16 cellular contexts compared by ENCODE assay signal in genomic region chr5:604391-604831, GRCh38. TPM values are rescaled to one million over a fixed set of nuclear protein-coding genes. Genes with fewer than 3 reads are reported as not detected.
DNase-seq lines count a peak whose midpoint lies in the region; ATAC-seq and TF ChIP-seq lines count a peak whose summit lies in the region.
"Had no signal": no experiment of that assay in that cellular context is flagged by ENCODE, and none has a peak within 500 bp of the region (broad histone marks: within the 10 kb centered on the region; RNA-seq: fewer than 3 reads in every experiment).

No MANE protein-coding gene starts in this region.

- peak; percentile 3 for DNase-seq in left ventricle myocardium superior
- no peak for DNase-seq in Right ventricle myocardium superior
- peak in 2 of 3 donors; percentile 29 to 50 for DNase-seq in right lobe of liver
- DNase-seq in sciatic nerve (ENCODE audit: low spot score) = peak; percentile 40
- DNase-seq in stomach = no peak
- DNase-seq in hepatic stellate cell (ENCODE audit: low spot score) = no peak
- DNase-seq in epidermal melanocyte (ENCODE audit: insufficient read length, low spot score) = no peak
- DNase-seq: Kasumi-1, NCI-H1048, NCI-H1417 treated with DMSO at 0.1 percent for 48 hours, NCI-H187, NCI-H446, NCI-H526 treated with DMSO at 0.1 percent for 48 hours, SHP77 treated with DMSO at 0.1 percent for 48 hours, SK-N-SH had no signal

- intact Hi-C loops in left ventricle myocardium superior (cut with micrococcal nuclease) (no loop called here), Right ventricle myocardium superior (cut with DNase I) (no loop called here), right lobe of liver (cut with DNase I) (no loop called here), sciatic nerve (cut with DNase I) (no loop called here), stomach (cut with DNase I; ENCODE audit: low total_unique reads) (no loop called here)

- no peak overlapping the region for H3K27ac ChIP-seq in right lobe of liver
- H3K27ac ChIP-seq in stomach = no peak overlapping the region
- H3K27ac ChIP-seq: A549 had no signal

- WGBS in right lobe of liver (ENCODE audit: insufficient coverage, low coverage, low lambda C conversion rate, missing lambda C conversion rate) = 80% methylated on average over 1 of the region's 12 CpGs
- WGBS in stomach, 5 donors = 86 to 92% (median 87%) methylated on average over 11 to 12 of the region's 12 CpGs

- H3K36me3 ChIP-seq in right lobe of liver (no peaks in the 10 kb centered on the region), stomach (no peaks in the 10 kb centered on the region)

- TF ChIP-seq CTCF in right lobe of liver (IDR thresholded peaks at IDR 0.05) = no peak
- TF ChIP-seq CTCF in stomach (IDR thresholded peaks at IDR 0.05) = no peak

- H3K4me3 ChIP-seq in right lobe of liver = no peak overlapping the region
- no peak overlapping the region for H3K4me3 ChIP-seq in stomach
- H3K4me3 ChIP-seq: A549 had no signal

- TF ChIP-seq POLR2A in right lobe of liver (IDR thresholded peaks at IDR 0.05) (no peak), stomach (IDR thresholded peaks at IDR 0.05) (no peak)

- no peak for TF ChIP-seq EP300 in stomach (IDR thresholded peaks at IDR 0.05)

- H3K4me1 ChIP-seq in right lobe of liver (no peaks in the 10 kb centered on the region), stomach (peaks cover 0 to 15% (median 6%) of the 10 kb centered on the region in 4 donors)
- H3K4me1 ChIP-seq: A549 had no signal

- ATAC-seq in left ventricle myocardium superior (no peak), Right ventricle myocardium superior (ENCODE audit: poor library complexity) (no peak), right lobe of liver (no peak), sciatic nerve (no peak)

- H3K9me3 ChIP-seq in right lobe of liver = no peaks in the 10 kb centered on the region
- no peaks in the 10 kb centered on the region for H3K9me3 ChIP-seq in stomach
- H3K9me3 ChIP-seq: A549, SK-N-SH had no signal

- no peaks in the 10 kb centered on the region for H3K27me3 ChIP-seq in right lobe of liver
- H3K27me3 ChIP-seq in stomach = peaks cover 0 to 91% (median 13%) of the 10 kb centered on the region in 3 donors

RNA-seq across cellular contexts. Expression of gene CEP72, which starts 7.7 kb away (rescaled TPM):
- 1.6 TPM for total RNA-seq in left ventricle myocardium superior
- 1.7 TPM for total RNA-seq in Right ventricle myocardium superior
- 1 to 10 TPM; 3.4 to 6.0 (median 4.2) TPM for total RNA-seq in right lobe of liver
- 7.5 TPM for total RNA-seq in sciatic nerve
- total RNA-seq in stomach = 10 to 100 TPM in 1 of 5 donors, 1 to 10 TPM in 3, under 1 TPM in 1; 0.14 to 11.1 (median 2.2) TPM
- 1 to 10 TPM in 2 of 3 donors, under 1 TPM in 1; 0.46 to 3.6 (median 2.1) TPM for polyA plus RNA-seq in stomach

Comparison
In these comparisons a context has a peak if more than half of its experiments do, and no peak if none do; other contexts are left out.
1. DNase-seq: peak in left ventricle myocardium superior (single experiment), right lobe of liver (2 of 3) and sciatic nerve (single experiment); none in Right ventricle myocardium superior (single experiment), stomach (single experiment), hepatic stellate cell (single experiment) and epidermal melanocyte (single experiment).